ENCODE assay signal across 1 cellular context in genomic region chr4:955161-955921, GRCh38.
TF ChIP-seq lines count a peak whose summit lies in the region.

No MANE protein-coding gene starts in this region.

TF ChIP-seq in K562, 482 proteins besides CTCF, POLR2A, EP300 and RAD21:
- no peak for TF ChIP-seq PCBP2 (IDR thresholded peaks at IDR 0.05; ENCODE audit: low read depth, low read length, poor library complexity, severe bottlenecking)
- TF ChIP-seq POLR2G (IDR thresholded peaks at IDR 0.05; ENCODE audit: low read depth, low read length), result 0 out of 2 replicates have a peak, but pooled peaks have one; percentile 35
TF ChIP-seq in K562: peak in this region for 1.
